Comparison of ENCODE assay signal across 8 cellular contexts in genomic region chr17:77453613-77454559, GRCh38.
DNase-seq lines count a peak whose midpoint lies in the region; ATAC-seq and TF ChIP-seq lines count a peak whose summit lies in the region.

No MANE protein-coding gene starts in this region.

- peak overlapping the region; percentile 88 for H3K27ac ChIP-seq in RWPE2 (ENCODE audit: poor library complexity, severe bottlenecking)
- peak overlapping the region; percentile 81 to 91 for H3K27ac ChIP-seq in prostate gland
- H3K27ac ChIP-seq in A673 (ENCODE audit: low read depth, low read length, poor library complexity, severe bottlenecking): no peak overlapping the region

- in situ Hi-C loops in GM13977 (cut with MboI; ENCODE audit: low pct_unique_long_range_greater_than_20kb, low sequenced_read_pairs, unreplicated experiment): no loop called here

- TF ChIP-seq CTCF in GM13977 (IDR thresholded peaks at IDR 0.05; ENCODE audit: extremely low read depth, insufficient read depth, missing control alignments) (no peak), RWPE2 (IDR thresholded peaks at IDR 0.05; ENCODE audit: poor library complexity, severe bottlenecking) (no peak), prostate gland (IDR thresholded peaks at IDR 0.05) (no peak), A673 (conservative IDR thresholded peaks at IDR 0.05; ENCODE audit: low read depth, low read length) (no peak)

- peaks cover 62% of the 10 kb centered on the region for H3K4me1 ChIP-seq in RWPE2 (ENCODE audit: insufficient read depth, poor library complexity, severe bottlenecking)
- H3K4me1 ChIP-seq in prostate gland (replicated peaks): peaks cover 51% of the 10 kb centered on the region
- H3K4me1 ChIP-seq in A673 (ENCODE audit: insufficient read depth, low read length, poor library complexity, severe bottlenecking): peaks cover 37% of the 10 kb centered on the region

- POLR2A ChIA-PET in A673 (lab: Charles Lee; ENCODE audit: low non-redundant PET): no interaction called here

- 38% methylated on average over 29 of the region's 29 CpGs for WGBS in prostate gland

- H3K27me3 ChIP-seq in RWPE2 (ENCODE audit: insufficient read depth, poor library complexity, severe bottlenecking) (no peaks in the 10 kb centered on the region), prostate gland (replicated peaks; ENCODE audit: insufficient read depth) (no peaks in the 10 kb centered on the region), A673 (replicated peaks; ENCODE audit: insufficient read depth, low read depth, low read length, poor library complexity) (no peaks in the 10 kb centered on the region)

- H3K4me3 ChIP-seq in RWPE2 (ENCODE audit: severe bottlenecking): peak overlapping the region; percentile 3
- peak overlapping the region; percentile 0 to 16 for H3K4me3 ChIP-seq in prostate gland
- no peak overlapping the region for H3K4me3 ChIP-seq in A673 (ENCODE audit: low read depth, low read length, poor library complexity, severe bottlenecking)

- TF ChIP-seq POLR2A in prostate gland (IDR thresholded peaks at IDR 0.05): no peak

- H3K36me3 ChIP-seq in RWPE2 (ENCODE audit: low read depth) (peaks cover 16% of the 10 kb centered on the region), prostate gland (no peaks in the 10 kb centered on the region), A673 (ENCODE audit: insufficient read depth, low read length, poor library complexity, severe bottlenecking) (no peaks in the 10 kb centered on the region)

- no peaks in the 10 kb centered on the region for H3K9me3 ChIP-seq in RWPE2 (ENCODE audit: severe bottlenecking)
- H3K9me3 ChIP-seq in prostate gland: no peaks in the 10 kb centered on the region
- no peaks in the 10 kb centered on the region for H3K9me3 ChIP-seq in A673 (ENCODE audit: low read depth, low read length, poor library complexity, severe bottlenecking)

- peak; percentile 49 for ATAC-seq in RWPE2 (ENCODE audit: low read depth)
- no peak for ATAC-seq in HG03565 (IDR thresholded peaks at IDR 0.05; ENCODE audit: unreplicated experiment)

- CTCF ChIA-PET in A673 (lab: Charles Lee): no interaction called here

- no TSS peak for BruUV-seq in A673 (replicated peaks; lab: Mats Ljungman, UMichigan)

- intact Hi-C loops in prostate gland (cut with DNase I): no loop called here
- intact Hi-C loops in A673 (cut with micrococcal nuclease; ENCODE audit: unreplicated experiment): no loop called here

- DNase-seq in GM13977 (ENCODE audit: low spot score): peak; percentile 72
- no peak for DNase-seq in RWPE2 (ENCODE audit: low spot score)
- peak; percentile 47 for DNase-seq in effector CD4-positive, alpha-beta T cell
- DNase-seq in prostate gland (ENCODE audit: low spot score): peak; percentile 90
- DNase-seq in NCI-H748 treated with DMSO at 0.1 percent for 48 hours (lab: John Stamatoyannopoulos, UW): no peak
- DNase-seq in NCI-H82 treated with DMSO at 0.1 percent for 48 hours (lab: John Stamatoyannopoulos, UW; ENCODE audit: unreplicated experiment): no peak
- DNase-seq in A673 (ENCODE audit: low spot score): no peak

Comparison
In these comparisons a context has a peak if more than half of its experiments do, and no peak if none do; other contexts are left out.
1. DNase-seq: peak in GM13977 (single experiment), effector CD4-positive, alpha-beta T cell (single experiment) and prostate gland (single experiment); none in RWPE2 (single experiment), NCI-H748 treated with DMSO at 0.1 percent for 48 hours (single experiment), NCI-H82 treated with DMSO at 0.1 percent for 48 hours (single experiment) and A673 (single experiment).